2 cellular contexts compared by ENCODE assay signal in genomic region chr15:81774309-81774708, GRCh38.
TF ChIP-seq lines count a peak whose summit lies in the region.

No MANE protein-coding gene starts in this region.

TF ChIP-seq in SK-N-SH, 30 proteins besides CTCF, POLR2A, EP300 and RAD21 (continued from another document):
- TF ChIP-seq USF2 (IDR thresholded peaks at IDR 0.05; ENCODE audit: borderline replicate concordance, low read depth, low read length) (no peak), PBX3 (IDR thresholded peaks at IDR 0.05) (no peak), TCF12 (IDR thresholded peaks at IDR 0.05) (no peak), TEAD4 (IDR thresholded peaks at IDR 0.05; ENCODE audit: borderline replicate concordance, insufficient read depth) (no peak), GATA2 (CRISPR knock-in tag; IDR thresholded peaks at IDR 0.05) (no peak), POLR2AphosphoS5 (IDR thresholded peaks at IDR 0.05; ENCODE audit: low read depth, low read length) (no peak), REST (IDR thresholded peaks at IDR 0.05; ENCODE audit: low read depth, low read length) (no peak), FOXM1 (IDR thresholded peaks at IDR 0.05; ENCODE audit: low read depth) (no peak), TAF1 (IDR thresholded peaks at IDR 0.05; ENCODE audit: borderline replicate concordance, low read depth, low read length) (no peak), MEF2A (IDR thresholded peaks at IDR 0.05; ENCODE audit: borderline replicate concordance, low read depth) (no peak), ELF1 (IDR thresholded peaks at IDR 0.05) (no peak), MXI1 (IDR thresholded peaks at IDR 0.05; ENCODE audit: low read depth, low read length) (no peak), YY1 (IDR thresholded peaks at IDR 0.05; ENCODE audit: low read depth) (no peak), RCOR1 (IDR thresholded peaks at IDR 0.05; ENCODE audit: low read length) (no peak)

TF ChIP-seq in GM12878, 131 proteins besides CTCF, POLR2A, EP300 and RAD21 (continued from another document):
- TF ChIP-seq ZNF687 (IDR thresholded peaks at IDR 0.05): no peak
- no peak for TF ChIP-seq ELK1 (IDR thresholded peaks at IDR 0.05; ENCODE audit: low read depth, low read length)
- no peak for TF ChIP-seq CHD4 (IDR thresholded peaks at IDR 0.05)
- no peak for TF ChIP-seq ZNF24 (IDR thresholded peaks at IDR 0.05)
- no peak for TF ChIP-seq SKIL (IDR thresholded peaks at IDR 0.05; ENCODE audit: low read depth, poor library complexity, severe bottlenecking)
- no peak for TF ChIP-seq NFYA (IDR thresholded peaks at IDR 0.05; ENCODE audit: borderline replicate concordance, low read depth, low read length)
- TF ChIP-seq ZNF207 (IDR thresholded peaks at IDR 0.05; ENCODE audit: borderline replicate concordance): no peak
- TF ChIP-seq RELB (IDR thresholded peaks at IDR 0.05; ENCODE audit: low read depth): no peak
- TF ChIP-seq NR2C2 (IDR thresholded peaks at IDR 0.05; ENCODE audit: borderline replicate concordance, control insufficient read depth, insufficient read length, low read depth): no peak
- no peak for TF ChIP-seq KAT2A (conservative IDR thresholded peaks at IDR 0.05; ENCODE audit: control insufficient read depth, low read depth, low read length)
- TF ChIP-seq POLR2AphosphoS5 (IDR thresholded peaks at IDR 0.05; ENCODE audit: low read length): no peak
- no peak for TF ChIP-seq RCOR1 (conservative IDR thresholded peaks at IDR 0.05; ENCODE audit: low read depth, low read length)
- TF ChIP-seq NR2C1 (IDR thresholded peaks at IDR 0.05): no peak
